Comparison of ENCODE assay signal across 1 cellular context in genomic region chr3:122793568-122794416, GRCh38.
TF ChIP-seq lines count a peak whose summit lies in the region.

HSPBAP1 (minus strand) TSS chr3:122793831; CDS start chr3:122793680, 151 bp downstream.

TF ChIP-seq in K562, 482 proteins besides CTCF, POLR2A, EP300 and RAD21 (continued from another document and continues in another):
- no peak for TF ChIP-seq ZNF280B (CRISPR knock-in tag; IDR thresholded peaks at IDR 0.05)
- 0 out of 2 replicates have a peak, but pooled peaks have one; percentile 18 for TF ChIP-seq ZBTB17 (CRISPR knock-in tag; IDR thresholded peaks at IDR 0.05)
- no peak for TF ChIP-seq CHD2 (IDR thresholded peaks at IDR 0.05; ENCODE audit: low read depth, low read length)
- no peak for TF ChIP-seq TAF15 (IDR thresholded peaks at IDR 0.05; ENCODE audit: low read depth, low read length)
- no peak for TF ChIP-seq ZMIZ1 (IDR thresholded peaks at IDR 0.05; ENCODE audit: low read depth in 2 of 2, low read length in 2 of 2)
- no peak for TF ChIP-seq ZNF124 (CRISPR knock-in tag; IDR thresholded peaks at IDR 0.05)
- TF ChIP-seq EZH2 (IDR thresholded peaks at IDR 0.05; ENCODE audit: borderline replicate concordance, low read depth, low read length), result no peak
- TF ChIP-seq ZNF830 (CRISPR knock-in tag; IDR thresholded peaks at IDR 0.05), result no peak
- no peak for TF ChIP-seq SMARCB1 (IDR thresholded peaks at IDR 0.05; ENCODE audit: insufficient read length, low read depth)
- TF ChIP-seq ZNF76 (CRISPR knock-in tag; IDR thresholded peaks at IDR 0.05; ENCODE audit: borderline replicate concordance), result no peak
- TF ChIP-seq MLX (CRISPR knock-in tag; conservative IDR thresholded peaks at IDR 0.05), result no peak
- TF ChIP-seq SIRT6 (IDR thresholded peaks at IDR 0.05; ENCODE audit: low read depth, low read length), result no peak
- no peak for TF ChIP-seq IFI16 (CRISPR knock-in tag; IDR thresholded peaks at IDR 0.05)
- no peak for TF ChIP-seq CBX8 (IDR thresholded peaks at IDR 0.05; ENCODE audit: borderline replicate concordance, extremely low read depth, low read depth, low read length, poor library complexity, severe bottlenecking)
- TF ChIP-seq ATF7 (IDR thresholded peaks at IDR 0.05), result peak; percentile 46
- TF ChIP-seq ZNF165 (CRISPR knock-in tag; IDR thresholded peaks at IDR 0.05; ENCODE audit: borderline replicate concordance), result no peak
- no peak for TF ChIP-seq RBM17 (IDR thresholded peaks at IDR 0.05; ENCODE audit: borderline replicate concordance, low read depth, low read length)
- no peak for TF ChIP-seq ZKSCAN1 (IDR thresholded peaks at IDR 0.05; ENCODE audit: low read depth, low read length)
- no peak for TF ChIP-seq SMARCA4 (IDR thresholded peaks at IDR 0.05)
- no peak for TF ChIP-seq ZNF57 (CRISPR knock-in tag; IDR thresholded peaks at IDR 0.05)
- TF ChIP-seq DEAF1 (CRISPR knock-in tag; IDR thresholded peaks at IDR 0.05), result no peak
- no peak for TF ChIP-seq HNRNPH1 (optimal IDR thresholded peaks at IDR 0.05; ENCODE audit: low read depth, low read length)
- TF ChIP-seq EHMT2 (IDR thresholded peaks at IDR 0.05), result no peak
- TF ChIP-seq NCOR1 (IDR thresholded peaks at IDR 0.05), result no peak
- TF ChIP-seq POLR2B (IDR thresholded peaks at IDR 0.05; ENCODE audit: low read depth, partially characterized antibody), result no peak
- TF ChIP-seq TCFL5 (CRISPR knock-in tag; conservative IDR thresholded peaks at IDR 0.05), result no peak
- peak; percentile 78 for TF ChIP-seq HDAC2 (IDR thresholded peaks at IDR 0.05)
- TF ChIP-seq DACH1 (IDR thresholded peaks at IDR 0.05; ENCODE audit: partially characterized antibody), result no peak
- TF ChIP-seq ID3 (CRISPR knock-in tag; IDR thresholded peaks at IDR 0.05), result no peak
- no peak for TF ChIP-seq ID3 (tag; IDR thresholded peaks at IDR 0.05)
- TF ChIP-seq CBFB (CRISPR knock-in tag; IDR thresholded peaks at IDR 0.05), result no peak
- no peak for TF ChIP-seq TARDBP (IDR thresholded peaks at IDR 0.05)
- TF ChIP-seq CBX3 (IDR thresholded peaks at IDR 0.05; ENCODE audit: borderline replicate concordance in 1 of 2, low read length in 2 of 2), result peak in 1 of 2 experiments; percentile 73; a peak in 1 of 3 replicates
- peak; percentile 79 for TF ChIP-seq RBFOX2 (IDR thresholded peaks at IDR 0.05; ENCODE audit: low read depth, low read length)
- TF ChIP-seq SMAD2 (IDR thresholded peaks at IDR 0.05; ENCODE audit: low read depth, low read length), result no peak
- TF ChIP-seq ILF3 (IDR thresholded peaks at IDR 0.05; ENCODE audit: borderline replicate concordance), result no peak
- peak; percentile 61; the same call in 1 of the 2 replicates for TF ChIP-seq MITF (IDR thresholded peaks at IDR 0.05)
- no peak for TF ChIP-seq NEUROD1 (IDR thresholded peaks at IDR 0.05; ENCODE audit: borderline replicate concordance, low read depth, low read length, partially characterized antibody)
- TF ChIP-seq SMAD4 (CRISPR knock-in tag; conservative IDR thresholded peaks at IDR 0.05), result peak; percentile 45; the same call in 1 of the 2 replicates
- TF ChIP-seq ATF3 (IDR thresholded peaks at IDR 0.05), result peak; percentile 49
- TF ChIP-seq ATF3 (CRISPR knock-in tag; conservative IDR thresholded peaks at IDR 0.05), result no peak
- no peak for TF ChIP-seq CCAR2 (IDR thresholded peaks at IDR 0.05; ENCODE audit: low read depth, low read length)
- TF ChIP-seq ZNF699 (CRISPR knock-in tag; IDR thresholded peaks at IDR 0.05; ENCODE audit: insufficient replicate concordance), result no peak
- TF ChIP-seq ZBTB26 (CRISPR knock-in tag; IDR thresholded peaks at IDR 0.05), result no peak
- no peak for TF ChIP-seq ILK (tag; IDR thresholded peaks at IDR 0.05; ENCODE audit: borderline replicate concordance, low read depth)
- TF ChIP-seq ZNF77 (CRISPR knock-in tag; IDR thresholded peaks at IDR 0.05), result no peak
- TF ChIP-seq CREB3L1 (IDR thresholded peaks at IDR 0.05; ENCODE audit: borderline replicate concordance, low read depth), result peak; percentile 63; the same call in 1 of the 2 replicates
- no peak for TF ChIP-seq UBTF (IDR thresholded peaks at IDR 0.05; ENCODE audit: borderline replicate concordance in 1 of 2, low read depth in 2 of 2, low read length in 2 of 2)
- no peak for TF ChIP-seq NFYB (IDR thresholded peaks at IDR 0.05; ENCODE audit: extremely low read depth, insufficient read length)
- no peak for TF ChIP-seq ARNT (IDR thresholded peaks at IDR 0.05)
- TF ChIP-seq RHOXF2B (CRISPR knock-in tag; conservative IDR thresholded peaks at IDR 0.05), result no peak
- TF ChIP-seq ETV6 (IDR thresholded peaks at IDR 0.05; ENCODE audit: borderline replicate concordance in 1 of 2, low read depth in 2 of 2, low read length in 1 of 2), result no peak
- no peak for TF ChIP-seq ETV6 (CRISPR knock-in tag; IDR thresholded peaks at IDR 0.05; ENCODE audit: borderline replicate concordance)
- no peak for TF ChIP-seq NBN (IDR thresholded peaks at IDR 0.05; ENCODE audit: low read depth)
- no peak for TF ChIP-seq NR4A1 (CRISPR knock-in tag; IDR thresholded peaks at IDR 0.05)
- no peak for TF ChIP-seq NR4A1 (tag; IDR thresholded peaks at IDR 0.05)
- no peak for TF ChIP-seq BRD9 (IDR thresholded peaks at IDR 0.05; ENCODE audit: low read depth, partially characterized antibody)
- TF ChIP-seq TAF7 (tag; IDR thresholded peaks at IDR 0.05), result no peak
- TF ChIP-seq HDGF (IDR thresholded peaks at IDR 0.05), result no peak
